ENCODE assay signal across 15 cellular contexts in genomic region chr1:167878372-167879160, GRCh38. TPM values are rescaled to one million over a fixed set of nuclear protein-coding genes. Genes with fewer than 3 reads are reported as not detected.
"Had no signal": no experiment of that assay in that cellular context is flagged by ENCODE, and none has a peak within 500 bp of the region (broad histone marks: within the 10 kb centered on the region; RNA-seq: fewer than 3 reads in every experiment).

No MANE protein-coding gene starts in this region.

- H3K4me3 ChIP-seq: adrenal gland, esophagus muscularis mucosa, hepatocyte, tibial nerve had no signal

- H3K27ac ChIP-seq: adrenal gland, esophagus muscularis mucosa, hepatocyte, tibial nerve had no signal

- ATAC-seq: activated T-cell treated with anti-CD3 and anti-CD28 coated beads, Interleukin-2, amount 50 U/mL, for 4 hours; left ventricle myocardium superior; stimulated activated memory B cell treated with anti-CD40 and anti-IgM and Interleukin-4, amounts not matched to agents 10 μg/mL and 1 μg/mL and 100 μg/mL, for 72 hours; T-cell had no signal

- DNase-seq: activated CD4-positive, alpha-beta T cell treated with anti-CD3 and anti-CD28 coated beads, Interleukin-2, amount 50 U/mL, for 48 hours; activated effector memory CD4-positive, alpha-beta T cell treated with anti-CD3 and anti-CD28 coated beads, Interleukin-2, amount 50 U/mL, for 16 hours; activated T-cell treated with anti-CD3 and anti-CD28 coated beads, Interleukin-2, amount 50 U/mL, for 4 hours; adrenal gland; kidney; left ventricle myocardium superior; nucleus accumbens; stimulated activated CD4-positive, alpha-beta T cell treated with anti-CD3 and anti-CD28 coated beads, Interleukin-2, amount 100 ng/mL, for 48 hours; T-cell; T-helper 9 cell had no signal

- H3K4me2 ChIP-seq: hepatocyte had no signal

- H3K4me1 ChIP-seq: esophagus muscularis mucosa, tibial nerve had no signal

- H3K9me3 ChIP-seq: adrenal gland, esophagus muscularis mucosa, tibial nerve had no signal

- FAIRE-seq: colon, kidney had no signal

RNA-seq across cellular contexts. Expression of gene ADCY10, which starts 35.4 kb away (rescaled TPM):
- total RNA-seq: activated T-cell treated with anti-CD3 and anti-CD28 coated beads, Interleukin-2, amount 50 U/mL, for 4 hours; tibial nerve had no signal
